In the genomic region with DNA sequence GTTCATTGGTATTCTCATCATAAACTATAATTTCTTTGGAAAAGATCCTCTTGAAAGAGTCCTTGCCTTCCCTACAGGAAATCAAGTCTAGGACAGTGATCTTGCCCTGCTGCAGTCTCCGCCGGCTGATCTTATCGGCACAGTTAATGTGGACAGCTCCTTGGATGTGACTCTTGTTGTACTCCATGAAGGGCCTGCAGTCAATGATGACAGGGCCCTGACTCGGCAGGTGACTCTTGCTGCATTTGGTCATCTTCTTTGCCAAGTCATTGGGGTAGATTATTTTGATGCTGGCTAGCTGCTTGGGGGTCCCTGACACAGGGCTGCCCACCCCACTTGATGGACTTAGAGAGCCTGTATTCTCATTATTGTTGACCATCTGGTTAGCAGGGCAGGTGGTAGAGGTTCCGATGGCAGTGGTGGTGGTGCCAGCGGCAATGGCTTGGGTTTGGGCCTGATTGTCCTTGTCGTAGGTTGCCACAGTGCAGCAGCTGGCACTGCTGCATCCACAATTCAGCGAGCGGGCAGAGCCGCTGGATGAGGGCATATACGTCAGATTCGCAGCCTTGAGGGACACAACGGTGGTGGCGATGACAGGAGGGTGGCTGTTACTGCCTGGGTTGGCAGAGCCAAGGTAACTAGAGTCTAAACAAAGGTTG, we compare ENCODE assay signal across 1 cellular context.
TF ChIP-seq lines count a peak whose summit lies in the region.

No MANE protein-coding gene starts in this region.

TF ChIP-seq in K562, 482 proteins besides CTCF, POLR2A, EP300 and RAD21 (continued from another document):
- TF ChIP-seq, protein P1, sequence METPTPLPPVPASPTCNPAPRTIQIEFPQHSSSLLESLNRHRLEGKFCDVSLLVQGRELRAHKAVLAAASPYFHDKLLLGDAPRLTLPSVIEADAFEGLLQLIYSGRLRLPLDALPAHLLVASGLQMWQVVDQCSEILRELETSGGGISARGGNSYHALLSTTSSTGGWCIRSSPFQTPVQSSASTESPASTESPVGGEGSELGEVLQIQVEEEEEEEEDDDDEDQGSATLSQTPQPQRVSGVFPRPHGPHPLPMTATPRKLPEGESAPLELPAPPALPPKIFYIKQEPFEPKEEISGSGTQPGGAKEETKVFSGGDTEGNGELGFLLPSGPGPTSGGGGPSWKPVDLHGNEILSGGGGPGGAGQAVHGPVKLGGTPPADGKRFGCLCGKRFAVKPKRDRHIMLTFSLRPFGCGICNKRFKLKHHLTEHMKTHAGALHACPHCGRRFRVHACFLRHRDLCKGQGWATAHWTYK (CRISPR knock-in tag; IDR thresholded peaks at IDR 0.05), result no peak
- TF ChIP-seq GATA2 (CRISPR knock-in tag; IDR thresholded peaks at IDR 0.05) (peak; percentile 38; the same call in 1 of the 2 replicates), MYBL2 (IDR thresholded peaks at IDR 0.05; ENCODE audit: low read depth) (no peak), MYBL2 (CRISPR knock-in tag; IDR thresholded peaks at IDR 0.05; ENCODE audit: borderline replicate concordance) (no peak), ETV5 (CRISPR knock-in tag; IDR thresholded peaks at IDR 0.05; ENCODE audit: low read depth) (no peak), RBM17 (IDR thresholded peaks at IDR 0.05; ENCODE audit: borderline replicate concordance, low read depth, low read length) (no peak), ELF1 (tag; IDR thresholded peaks at IDR 0.05) (no peak), KLF6 (CRISPR knock-in tag; IDR thresholded peaks at IDR 0.05; ENCODE audit: borderline replicate concordance) (no peak), NFE2L1 (tag; IDR thresholded peaks at IDR 0.05; ENCODE audit: borderline replicate concordance, low read depth) (no peak), ZNF282 (CRISPR knock-in tag; IDR thresholded peaks at IDR 0.05) (no peak), NFIX (CRISPR knock-in tag; IDR thresholded peaks at IDR 0.05; ENCODE audit: low read depth) (no peak), BRF2 (IDR thresholded peaks at IDR 0.05; ENCODE audit: borderline replicate concordance, insufficient read depth, insufficient read length) (no peak), GATAD2B (IDR thresholded peaks at IDR 0.05; ENCODE audit: borderline replicate concordance) (no peak), HIVEP1 (CRISPR knock-in tag; IDR thresholded peaks at IDR 0.05) (no peak), FOSL1 (tag; conservative IDR thresholded peaks at IDR 0.05) (peak; percentile 50; the same call in 1 of the 2 replicates), ATF3 (IDR thresholded peaks at IDR 0.05) (peak; percentile 33; the same call in 1 of the 2 replicates), ATF3 (CRISPR knock-in tag; conservative IDR thresholded peaks at IDR 0.05) (no peak), MEIS2 (IDR thresholded peaks at IDR 0.05; ENCODE audit: partially characterized antibody) (peak; percentile 21), PHF8 (IDR thresholded peaks at IDR 0.05; ENCODE audit: borderline replicate concordance, low read length) (peak; percentile 11; the same call in 1 of the 2 replicates), CBX1 (IDR thresholded peaks at IDR 0.05; ENCODE audit: low read depth) (no peak), SAFB2 (IDR thresholded peaks at IDR 0.05; ENCODE audit: borderline replicate concordance, low read depth, low read length, severe bottlenecking) (no peak), POLR2G (IDR thresholded peaks at IDR 0.05; ENCODE audit: low read depth, low read length) (0 out of 2 replicates have a peak, but pooled peaks have one; percentile 24), SMAD4 (CRISPR knock-in tag; conservative IDR thresholded peaks at IDR 0.05) (0 out of 2 replicates have a peak, but pooled peaks have one; percentile 30), GABPB1 (CRISPR knock-in tag; IDR thresholded peaks at IDR 0.05) (no peak), ELK3 (CRISPR knock-in tag; IDR thresholded peaks at IDR 0.05) (no peak), EHMT2 (IDR thresholded peaks at IDR 0.05) (0 out of 2 replicates have a peak, but pooled peaks have one; percentile 30), PURB (CRISPR knock-in tag; IDR thresholded peaks at IDR 0.05; ENCODE audit: low read depth) (no peak), ZFX (CRISPR knock-in tag; IDR thresholded peaks at IDR 0.05) (peak; percentile 24; the same call in 1 of the 2 replicates)
- TF ChIP-seq, protein P2, sequence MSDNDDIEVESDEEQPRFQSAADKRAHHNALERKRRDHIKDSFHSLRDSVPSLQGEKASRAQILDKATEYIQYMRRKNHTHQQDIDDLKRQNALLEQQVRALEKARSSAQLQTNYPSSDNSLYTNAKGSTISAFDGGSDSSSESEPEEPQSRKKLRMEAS (CRISPR knock-in tag; IDR thresholded peaks at IDR 0.05), result peak; percentile 44; the same call in 1 of the 2 replicates
- TF ChIP-seq, protein P3, sequence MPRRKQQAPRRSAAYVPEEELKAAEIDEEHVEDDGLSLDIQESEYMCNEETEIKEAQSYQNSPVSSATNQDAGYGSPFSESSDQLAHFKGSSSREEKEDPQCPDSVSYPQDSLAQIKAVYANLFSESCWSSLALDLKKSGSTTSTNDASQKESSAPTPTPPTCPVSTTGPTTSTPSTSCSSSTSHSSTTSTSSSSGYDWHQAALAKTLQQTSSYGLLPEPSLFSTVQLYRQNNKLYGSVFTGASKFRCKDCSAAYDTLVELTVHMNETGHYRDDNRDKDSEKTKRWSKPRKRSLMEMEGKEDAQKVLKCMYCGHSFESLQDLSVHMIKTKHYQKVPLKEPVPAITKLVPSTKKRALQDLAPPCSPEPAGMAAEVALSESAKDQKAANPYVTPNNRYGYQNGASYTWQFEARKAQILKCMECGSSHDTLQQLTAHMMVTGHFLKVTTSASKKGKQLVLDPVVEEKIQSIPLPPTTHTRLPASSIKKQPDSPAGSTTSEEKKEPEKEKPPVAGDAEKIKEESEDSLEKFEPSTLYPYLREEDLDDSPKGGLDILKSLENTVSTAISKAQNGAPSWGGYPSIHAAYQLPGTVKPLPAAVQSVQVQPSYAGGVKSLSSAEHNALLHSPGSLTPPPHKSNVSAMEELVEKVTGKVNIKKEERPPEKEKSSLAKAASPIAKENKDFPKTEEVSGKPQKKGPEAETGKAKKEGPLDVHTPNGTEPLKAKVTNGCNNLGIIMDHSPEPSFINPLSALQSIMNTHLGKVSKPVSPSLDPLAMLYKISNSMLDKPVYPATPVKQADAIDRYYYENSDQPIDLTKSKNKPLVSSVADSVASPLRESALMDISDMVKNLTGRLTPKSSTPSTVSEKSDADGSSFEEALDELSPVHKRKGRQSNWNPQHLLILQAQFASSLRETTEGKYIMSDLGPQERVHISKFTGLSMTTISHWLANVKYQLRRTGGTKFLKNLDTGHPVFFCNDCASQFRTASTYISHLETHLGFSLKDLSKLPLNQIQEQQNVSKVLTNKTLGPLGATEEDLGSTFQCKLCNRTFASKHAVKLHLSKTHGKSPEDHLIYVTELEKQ (CRISPR knock-in tag; IDR thresholded peaks at IDR 0.05), result no peak
- TF ChIP-seq, protein P4, sequence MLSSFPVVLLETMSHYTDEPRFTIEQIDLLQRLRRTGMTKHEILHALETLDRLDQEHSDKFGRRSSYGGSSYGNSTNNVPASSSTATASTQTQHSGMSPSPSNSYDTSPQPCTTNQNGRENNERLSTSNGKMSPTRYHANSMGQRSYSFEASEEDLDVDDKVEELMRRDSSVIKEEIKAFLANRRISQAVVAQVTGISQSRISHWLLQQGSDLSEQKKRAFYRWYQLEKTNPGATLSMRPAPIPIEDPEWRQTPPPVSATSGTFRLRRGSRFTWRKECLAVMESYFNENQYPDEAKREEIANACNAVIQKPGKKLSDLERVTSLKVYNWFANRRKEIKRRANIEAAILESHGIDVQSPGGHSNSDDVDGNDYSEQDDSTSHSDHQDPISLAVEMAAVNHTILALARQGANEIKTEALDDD (IDR thresholded peaks at IDR 0.05), result no peak
- TF ChIP-seq, protein P5, sequence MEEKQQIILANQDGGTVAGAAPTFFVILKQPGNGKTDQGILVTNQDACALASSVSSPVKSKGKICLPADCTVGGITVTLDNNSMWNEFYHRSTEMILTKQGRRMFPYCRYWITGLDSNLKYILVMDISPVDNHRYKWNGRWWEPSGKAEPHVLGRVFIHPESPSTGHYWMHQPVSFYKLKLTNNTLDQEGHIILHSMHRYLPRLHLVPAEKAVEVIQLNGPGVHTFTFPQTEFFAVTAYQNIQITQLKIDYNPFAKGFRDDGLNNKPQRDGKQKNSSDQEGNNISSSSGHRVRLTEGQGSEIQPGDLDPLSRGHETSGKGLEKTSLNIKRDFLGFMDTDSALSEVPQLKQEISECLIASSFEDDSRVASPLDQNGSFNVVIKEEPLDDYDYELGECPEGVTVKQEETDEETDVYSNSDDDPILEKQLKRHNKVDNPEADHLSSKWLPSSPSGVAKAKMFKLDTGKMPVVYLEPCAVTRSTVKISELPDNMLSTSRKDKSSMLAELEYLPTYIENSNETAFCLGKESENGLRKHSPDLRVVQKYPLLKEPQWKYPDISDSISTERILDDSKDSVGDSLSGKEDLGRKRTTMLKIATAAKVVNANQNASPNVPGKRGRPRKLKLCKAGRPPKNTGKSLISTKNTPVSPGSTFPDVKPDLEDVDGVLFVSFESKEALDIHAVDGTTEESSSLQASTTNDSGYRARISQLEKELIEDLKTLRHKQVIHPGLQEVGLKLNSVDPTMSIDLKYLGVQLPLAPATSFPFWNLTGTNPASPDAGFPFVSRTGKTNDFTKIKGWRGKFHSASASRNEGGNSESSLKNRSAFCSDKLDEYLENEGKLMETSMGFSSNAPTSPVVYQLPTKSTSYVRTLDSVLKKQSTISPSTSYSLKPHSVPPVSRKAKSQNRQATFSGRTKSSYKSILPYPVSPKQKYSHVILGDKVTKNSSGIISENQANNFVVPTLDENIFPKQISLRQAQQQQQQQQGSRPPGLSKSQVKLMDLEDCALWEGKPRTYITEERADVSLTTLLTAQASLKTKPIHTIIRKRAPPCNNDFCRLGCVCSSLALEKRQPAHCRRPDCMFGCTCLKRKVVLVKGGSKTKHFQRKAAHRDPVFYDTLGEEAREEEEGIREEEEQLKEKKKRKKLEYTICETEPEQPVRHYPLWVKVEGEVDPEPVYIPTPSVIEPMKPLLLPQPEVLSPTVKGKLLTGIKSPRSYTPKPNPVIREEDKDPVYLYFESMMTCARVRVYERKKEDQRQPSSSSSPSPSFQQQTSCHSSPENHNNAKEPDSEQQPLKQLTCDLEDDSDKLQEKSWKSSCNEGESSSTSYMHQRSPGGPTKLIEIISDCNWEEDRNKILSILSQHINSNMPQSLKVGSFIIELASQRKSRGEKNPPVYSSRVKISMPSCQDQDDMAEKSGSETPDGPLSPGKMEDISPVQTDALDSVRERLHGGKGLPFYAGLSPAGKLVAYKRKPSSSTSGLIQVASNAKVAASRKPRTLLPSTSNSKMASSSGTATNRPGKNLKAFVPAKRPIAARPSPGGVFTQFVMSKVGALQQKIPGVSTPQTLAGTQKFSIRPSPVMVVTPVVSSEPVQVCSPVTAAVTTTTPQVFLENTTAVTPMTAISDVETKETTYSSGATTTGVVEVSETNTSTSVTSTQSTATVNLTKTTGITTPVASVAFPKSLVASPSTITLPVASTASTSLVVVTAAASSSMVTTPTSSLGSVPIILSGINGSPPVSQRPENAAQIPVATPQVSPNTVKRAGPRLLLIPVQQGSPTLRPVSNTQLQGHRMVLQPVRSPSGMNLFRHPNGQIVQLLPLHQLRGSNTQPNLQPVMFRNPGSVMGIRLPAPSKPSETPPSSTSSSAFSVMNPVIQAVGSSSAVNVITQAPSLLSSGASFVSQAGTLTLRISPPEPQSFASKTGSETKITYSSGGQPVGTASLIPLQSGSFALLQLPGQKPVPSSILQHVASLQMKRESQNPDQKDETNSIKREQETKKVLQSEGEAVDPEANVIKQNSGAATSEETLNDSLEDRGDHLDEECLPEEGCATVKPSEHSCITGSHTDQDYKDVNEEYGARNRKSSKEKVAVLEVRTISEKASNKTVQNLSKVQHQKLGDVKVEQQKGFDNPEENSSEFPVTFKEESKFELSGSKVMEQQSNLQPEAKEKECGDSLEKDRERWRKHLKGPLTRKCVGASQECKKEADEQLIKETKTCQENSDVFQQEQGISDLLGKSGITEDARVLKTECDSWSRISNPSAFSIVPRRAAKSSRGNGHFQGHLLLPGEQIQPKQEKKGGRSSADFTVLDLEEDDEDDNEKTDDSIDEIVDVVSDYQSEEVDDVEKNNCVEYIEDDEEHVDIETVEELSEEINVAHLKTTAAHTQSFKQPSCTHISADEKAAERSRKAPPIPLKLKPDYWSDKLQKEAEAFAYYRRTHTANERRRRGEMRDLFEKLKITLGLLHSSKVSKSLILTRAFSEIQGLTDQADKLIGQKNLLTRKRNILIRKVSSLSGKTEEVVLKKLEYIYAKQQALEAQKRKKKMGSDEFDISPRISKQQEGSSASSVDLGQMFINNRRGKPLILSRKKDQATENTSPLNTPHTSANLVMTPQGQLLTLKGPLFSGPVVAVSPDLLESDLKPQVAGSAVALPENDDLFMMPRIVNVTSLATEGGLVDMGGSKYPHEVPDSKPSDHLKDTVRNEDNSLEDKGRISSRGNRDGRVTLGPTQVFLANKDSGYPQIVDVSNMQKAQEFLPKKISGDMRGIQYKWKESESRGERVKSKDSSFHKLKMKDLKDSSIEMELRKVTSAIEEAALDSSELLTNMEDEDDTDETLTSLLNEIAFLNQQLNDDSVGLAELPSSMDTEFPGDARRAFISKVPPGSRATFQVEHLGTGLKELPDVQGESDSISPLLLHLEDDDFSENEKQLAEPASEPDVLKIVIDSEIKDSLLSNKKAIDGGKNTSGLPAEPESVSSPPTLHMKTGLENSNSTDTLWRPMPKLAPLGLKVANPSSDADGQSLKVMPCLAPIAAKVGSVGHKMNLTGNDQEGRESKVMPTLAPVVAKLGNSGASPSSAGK (IDR thresholded peaks at IDR 0.05), result 0 out of 2 replicates have a peak, but pooled peaks have one; percentile 9
